In the genomic region with DNA sequence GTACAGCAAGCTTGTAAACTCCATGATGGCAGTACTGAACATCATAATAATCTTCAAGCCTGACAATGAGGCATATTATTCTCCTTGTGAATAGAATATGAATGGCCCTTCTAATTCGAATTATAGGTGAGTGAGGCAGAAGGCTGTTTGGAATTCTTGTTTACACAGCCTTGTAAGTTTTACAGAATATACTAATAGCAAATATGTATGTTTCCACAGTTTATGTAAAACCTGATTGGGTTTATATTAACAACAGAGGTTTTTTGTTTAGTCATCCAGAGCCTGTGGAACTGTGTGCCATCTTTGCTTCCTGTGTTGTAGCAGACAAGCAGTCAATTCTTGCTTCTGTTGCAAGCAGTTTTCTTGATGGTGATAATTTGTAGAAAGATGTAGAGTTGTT, we compare ENCODE assay signal across 14 cellular contexts. TPM values are rescaled to one million over a fixed set of nuclear protein-coding genes. Genes with fewer than 3 reads are reported as not detected.
DNase-seq lines count a peak whose midpoint lies in the region; ATAC-seq and TF ChIP-seq lines count a peak whose summit lies in the region.
"Had no signal": no experiment of that assay in that cellular context is flagged by ENCODE, and none has a peak within 500 bp of the region (broad histone marks: within the 10 kb centered on the region; RNA-seq: fewer than 3 reads in every experiment).

No MANE protein-coding gene starts in this region.

- no peak overlapping the region for H3K4me2 ChIP-seq in trophoblast cell (ENCODE audit: low read length)

- peak overlapping the region in 2 of 5 experiments; percentile 8 to 19 for H3K4me3 Mint-ChIP-seq in brain

- H3K79me2 ChIP-seq in trophoblast cell (ENCODE audit: control insufficient read depth, insufficient read depth, low read length, poor library complexity): peaks cover 26% of the 10 kb centered on the region

- no peak overlapping the region for H2AK5ac ChIP-seq in trophoblast cell (ENCODE audit: low read length)

- no peaks in the 10 kb centered on the region for H3K9me3 Mint-ChIP-seq in brain

- no peak overlapping the region for H4K8ac ChIP-seq in trophoblast cell (ENCODE audit: low read depth, low read length)

- CTCF ChIA-PET in HEK293 (lab: Yijun Ruan, JAX): interaction anchor here (0.6 to 1.4 kb wide), 2 partner anchors 16 to 144 kb away, joined by 3 to 4 read pairs; no protein-coding TSS in a partner anchor

- H3K4me1 ChIP-seq in HEK293 (ENCODE audit: control insufficient read depth, insufficient read depth, low read length) (peaks cover 25% of the 10 kb centered on the region), trophoblast cell (ENCODE audit: control insufficient read depth in 1 of 2, insufficient read depth in 2 of 2, low read length in 2 of 2) (peaks cover 7 to 17% of the 10 kb centered on the region in 2 experiments)
- H3K4me1 ChIP-seq: BE2C had no signal

- peaks cover 3% of the 10 kb centered on the region for H3K27me3 Mint-ChIP-seq in brain

- DNase-seq in Ammon's horn (ENCODE audit: low spot score): peak; percentile 35
- DNase-seq in trophoblast cell: no peak
- no peak for DNase-seq in NCI-H1417 treated with DMSO at 0.1 percent for 48 hours (lab: John Stamatoyannopoulos, UW)
- DNase-seq: BE2C; effector CD8-positive, alpha-beta T cell; foreskin fibroblast; mucosa of descending colon had no signal

- H3K36me3 Mint-ChIP-seq in brain: peaks cover 8% of the 10 kb centered on the region

- H3K9me3 ChIP-seq in HEK293 (ENCODE audit: control insufficient read depth, insufficient read depth, low read depth, low read length) (no peaks in the 10 kb centered on the region), trophoblast cell (ENCODE audit: insufficient read depth, low read depth, low read length) (no peaks in the 10 kb centered on the region)
- H3K9me3 ChIP-seq: BE2C, mucosa of descending colon, thoracic aorta had no signal

- H3K4me3 ChIP-seq in HEK293 (ENCODE audit: low read depth, low read length) (no peak overlapping the region), trophoblast cell (ENCODE audit: low read depth, low read length) (no peak overlapping the region)
- H3K4me3 ChIP-seq: GM12878, mucosa of descending colon, thoracic aorta had no signal

- H3K4me1 Mint-ChIP-seq in brain: peaks cover 50% of the 10 kb centered on the region

- H3K4ac ChIP-seq in trophoblast cell (ENCODE audit: low read depth, low read length): peak overlapping the region; percentile 62

- POLR2A ChIA-PET in HEK293 (lab: Yijun Ruan, JAX): no interaction called here

- no peak for ATAC-seq in GM18870 (IDR thresholded peaks at IDR 0.05; ENCODE audit: unreplicated experiment)
- no peak for ATAC-seq in activated CD4-positive, CD25-positive, alpha-beta regulatory T cell treated with anti-CD3 and anti-CD28 coated beads, Interleukin-2, amount 50 U/mL, for 24 hours
- ATAC-seq in HG03025 (IDR thresholded peaks at IDR 0.05; ENCODE audit: low FRiP score, unreplicated experiment): no peak
- ATAC-seq: GM12878, mucosa of descending colon had no signal

- no peaks in the 10 kb centered on the region for H3K27me3 ChIP-seq in trophoblast cell (ENCODE audit: insufficient read depth, low read length)
- H3K27me3 ChIP-seq: BE2C had no signal

- H3K36me3 ChIP-seq in HEK293 (ENCODE audit: control insufficient read depth in 2 of 2, insufficient read depth in 1 of 2, low read length in 2 of 2) (no peaks in the 10 kb centered on the region), trophoblast cell (ENCODE audit: control insufficient read depth in 1 of 2, insufficient read depth in 2 of 2, low read length in 2 of 2) (peaks cover 0 to 2% of the 10 kb centered on the region in 2 experiments)
- H3K36me3 ChIP-seq: BE2C, thoracic aorta had no signal

- TF ChIP-seq CTCF in HEK293 (tag by site-specific recombination; IDR thresholded peaks at IDR 0.05): no peak
- TF ChIP-seq CTCF in brain (conservative IDR thresholded peaks at IDR 0.05): no peak

- H3K79me1 ChIP-seq in trophoblast cell (ENCODE audit: low read length): peaks cover 19% of the 10 kb centered on the region

- no peak overlapping the region for H4K12ac ChIP-seq in trophoblast cell (ENCODE audit: low read depth, low read length)

- no CpG with 5 or more reads among the region's 1 CpG for WGBS in trophoblast cell (ENCODE audit: extremely low coverage, insufficient coverage, insufficient read length)

- no peak overlapping the region for H4K91ac ChIP-seq in trophoblast cell (ENCODE audit: low read depth, low read length)

- H2BK12ac ChIP-seq in trophoblast cell (ENCODE audit: low read length): no peak overlapping the region

- H3K27ac Mint-ChIP-seq in brain: peak overlapping the region in 3 of 5 experiments; percentile 52 to 66 (median 59)

- H2BK5ac ChIP-seq in trophoblast cell (ENCODE audit: low read depth, low read length, poor library complexity): no peak overlapping the region

- no peak overlapping the region for H2AFZ ChIP-seq in trophoblast cell (ENCODE audit: insufficient read depth, low read length, poor library complexity)

- no peak overlapping the region for H3K14ac ChIP-seq in trophoblast cell (ENCODE audit: low read length)

- H3K27ac ChIP-seq in HEK293 (ENCODE audit: extremely low read depth, low read depth, low read length) (no peak overlapping the region), trophoblast cell (ENCODE audit: low read depth, low read length) (no peak overlapping the region)

- H2BK120ac ChIP-seq in trophoblast cell (ENCODE audit: insufficient read depth, low read length, poor library complexity): no peak overlapping the region

- H3K18ac ChIP-seq in trophoblast cell (ENCODE audit: low read length): no peak overlapping the region

- H3K23ac ChIP-seq in trophoblast cell (ENCODE audit: low read length): no peak overlapping the region

- no peak overlapping the region for H3K9ac ChIP-seq in trophoblast cell (ENCODE audit: low read length)

TF ChIP-seq in HEK293, 187 proteins besides CTCF, POLR2A, EP300 and RAD21:
- TF ChIP-seq ZNF223 (tag by site-specific recombination; IDR thresholded peaks at IDR 0.05): no peak
- TF ChIP-seq, protein P1, sequence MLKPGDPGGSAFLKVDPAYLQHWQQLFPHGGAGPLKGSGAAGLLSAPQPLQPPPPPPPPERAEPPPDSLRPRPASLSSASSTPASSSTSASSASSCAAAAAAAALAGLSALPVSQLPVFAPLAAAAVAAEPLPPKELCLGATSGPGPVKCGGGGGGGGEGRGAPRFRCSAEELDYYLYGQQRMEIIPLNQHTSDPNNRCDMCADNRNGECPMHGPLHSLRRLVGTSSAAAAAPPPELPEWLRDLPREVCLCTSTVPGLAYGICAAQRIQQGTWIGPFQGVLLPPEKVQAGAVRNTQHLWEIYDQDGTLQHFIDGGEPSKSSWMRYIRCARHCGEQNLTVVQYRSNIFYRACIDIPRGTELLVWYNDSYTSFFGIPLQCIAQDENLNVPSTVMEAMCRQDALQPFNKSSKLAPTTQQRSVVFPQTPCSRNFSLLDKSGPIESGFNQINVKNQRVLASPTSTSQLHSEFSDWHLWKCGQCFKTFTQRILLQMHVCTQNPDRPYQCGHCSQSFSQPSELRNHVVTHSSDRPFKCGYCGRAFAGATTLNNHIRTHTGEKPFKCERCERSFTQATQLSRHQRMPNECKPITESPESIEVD (tag by site-specific recombination; IDR thresholded peaks at IDR 0.05): peak; percentile 97

RNA-seq across cellular contexts. Expression of a gene that starts 8.0 kb away (rescaled TPM):
- 23.9 TPM for polyA plus RNA-seq in brain (ENCODE audit: insufficient read depth, low read depth, low replicate concordance)
- 187 and 189 TPM in 2 replicates for polyA plus RNA-seq in trophoblast cell (2013)
